Comparison of ENCODE assay signal across 1 cellular context in genomic region chr14:34883954-34884353, GRCh38.
TF ChIP-seq lines count a peak whose summit lies in the region.

No MANE protein-coding gene starts in this region.

TF ChIP-seq in HepG2, 621 proteins besides CTCF, POLR2A, EP300 and RAD21 (continued from another document):
- TF ChIP-seq RFXAP (CRISPR knock-in tag; IDR thresholded peaks at IDR 0.05; ENCODE audit: borderline replicate concordance), result 0 out of 2 replicates have a peak, but pooled peaks have one; percentile 30
- TF ChIP-seq SOX13 (IDR thresholded peaks at IDR 0.05), result no peak
- peak in 1 of 2 experiments; percentile 68; a peak in 2 of 4 replicates for TF ChIP-seq SOX13 (CRISPR knock-in tag; conservative IDR thresholded peaks at IDR 0.05 in 1 of 2, IDR thresholded peaks at IDR 0.05 in 1 of 2)
- peak; percentile 70 to 91; a peak in 3 of 4 replicates for TF ChIP-seq NR2F1 (CRISPR knock-in tag; IDR thresholded peaks at IDR 0.05)
- TF ChIP-seq HDAC2 (CRISPR knock-in tag; IDR thresholded peaks at IDR 0.05), result peak; percentile 50; the same call in 1 of the 2 replicates
